In genomic region chr3:124172297-124172696, GRCh38 we compare ENCODE assay signal across 25 cellular contexts.
"Had no signal": no experiment of that assay in that cellular context is flagged by ENCODE, and none has a peak within 500 bp of the region (broad histone marks: within the 10 kb centered on the region; RNA-seq: fewer than 3 reads in every experiment).

No MANE protein-coding gene starts in this region.

- H3K36me3 Mint-ChIP-seq: memory B cell; naive thymus-derived CD4-positive, alpha-beta T cell; stimulated activated effector memory CD8-positive, alpha-beta T cell treated with anti-CD3 and anti-CD28 coated beads, Interleukin-12 subunit alpha, Interleukin-12 subunit beta, amount 100 ng/mL, for 72 hours had no signal

- ATAC-seq: left colon; naive thymus-derived CD4-positive, alpha-beta T cell; stimulated activated effector memory CD8-positive, alpha-beta T cell treated with anti-CD3 and anti-CD28 coated beads, Interleukin-12 subunit alpha, Interleukin-12 subunit beta, amount 100 ng/mL, for 72 hours had no signal

- H3K36me3 ChIP-seq: cardiac muscle cell, ovary, sigmoid colon, stomach had no signal

- H3K27me3 Mint-ChIP-seq: type B pancreatic cell had no signal

- H3K9me3 ChIP-seq: ovary, sigmoid colon, stomach, testis, tibial artery had no signal

- H3K27me3 ChIP-seq: cardiac muscle cell, hepatocyte, ovary, sigmoid colon, stomach, testis, tibial artery had no signal

- DNase-seq: dermis blood vessel endothelial cell; effector memory CD4-positive, alpha-beta T cell; head of caudate nucleus; left colon; midbrain; naive thymus-derived CD4-positive, alpha-beta T cell; occipital lobe; ovary; retina; sigmoid colon; stimulated activated CD4-positive, alpha-beta T cell treated with anti-CD3 and anti-CD28 coated beads, Interleukin-2, amount 100 ng/mL, for 24 hours; stimulated activated CD4-positive, alpha-beta T cell treated with anti-CD3 and anti-CD28 coated beads, Interleukin-4, amount 100 ng/mL, for 24 hours; stimulated activated naive CD4-positive, alpha-beta T cell treated with Interleukin-2 at 50 U/mL for 16 hours; stomach; substantia nigra; testis; tibial artery had no signal

- FAIRE-seq: frontal cortex had no signal

- H3K27ac Mint-ChIP-seq: memory B cell; naive thymus-derived CD4-positive, alpha-beta T cell; stimulated activated effector memory CD8-positive, alpha-beta T cell treated with anti-CD3 and anti-CD28 coated beads, Interleukin-12 subunit alpha, Interleukin-12 subunit beta, amount 100 ng/mL, for 72 hours; type B pancreatic cell had no signal

- H3K4me3 ChIP-seq: cardiac muscle cell, coronary artery, hepatocyte, lung, ovary, sigmoid colon, stomach, testis, tibial artery had no signal

- H3K4me1 ChIP-seq: testis had no signal

- H3K4me3 Mint-ChIP-seq: memory B cell; naive thymus-derived CD4-positive, alpha-beta T cell; stimulated activated effector memory CD8-positive, alpha-beta T cell treated with anti-CD3 and anti-CD28 coated beads, Interleukin-12 subunit alpha, Interleukin-12 subunit beta, amount 100 ng/mL, for 72 hours; type B pancreatic cell had no signal

- H3K27ac ChIP-seq: cardiac muscle cell, hepatocyte, ovary, sigmoid colon, stomach, testis had no signal

- H3K4me1 Mint-ChIP-seq: memory B cell; naive thymus-derived CD4-positive, alpha-beta T cell; stimulated activated effector memory CD8-positive, alpha-beta T cell treated with anti-CD3 and anti-CD28 coated beads, Interleukin-12 subunit alpha, Interleukin-12 subunit beta, amount 100 ng/mL, for 72 hours had no signal

- H3K9me3 Mint-ChIP-seq: memory B cell; stimulated activated effector memory CD8-positive, alpha-beta T cell treated with anti-CD3 and anti-CD28 coated beads, Interleukin-12 subunit alpha, Interleukin-12 subunit beta, amount 100 ng/mL, for 72 hours; type B pancreatic cell had no signal
